ENCODE assay signal across 23 cellular contexts in the genomic region with DNA sequence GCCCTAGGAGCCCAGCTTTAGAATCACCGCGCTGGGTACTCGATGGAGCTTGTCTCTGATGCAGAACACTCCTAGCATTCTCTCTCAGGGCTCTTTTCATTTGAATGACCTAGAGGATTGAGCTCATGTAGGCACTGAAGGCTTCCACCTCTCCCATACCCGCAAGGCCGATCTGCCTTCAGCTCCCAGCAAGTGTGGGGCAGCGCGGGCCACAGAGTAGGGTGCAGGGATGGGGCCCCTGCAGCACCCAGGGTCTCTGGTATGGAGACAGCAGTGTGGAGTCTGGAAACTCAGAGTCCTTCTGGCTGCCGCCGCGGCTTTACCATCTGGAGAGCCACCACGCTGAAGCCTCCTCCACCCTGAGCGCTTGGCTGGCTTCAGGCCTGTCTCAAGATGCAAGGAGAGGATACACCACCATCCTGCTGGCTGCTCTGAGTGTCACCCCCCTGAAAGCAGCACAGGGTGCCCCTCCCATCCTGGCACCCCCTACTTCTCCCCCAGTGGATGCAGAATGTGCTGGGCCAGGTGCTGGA. TPM values are rescaled to one million over a fixed set of nuclear protein-coding genes. Genes with fewer than 3 reads are reported as not detected.
"Had no signal": no experiment of that assay in that cellular context is flagged by ENCODE, and none has a peak within 500 bp of the region (broad histone marks: within the 10 kb centered on the region; RNA-seq: fewer than 3 reads in every experiment).

No MANE protein-coding gene starts in this region.

- H3K4me1 Mint-ChIP-seq: IgD-negative memory B cell had no signal

- H3K27ac ChIP-seq: KMS-11 had no signal

- H3K4me3 ChIP-seq: K562 had no signal

- H3K9me3 Mint-ChIP-seq: IgD-negative memory B cell had no signal

- H3K36me3 Mint-ChIP-seq: IgD-negative memory B cell had no signal

- H3K27ac Mint-ChIP-seq: IgD-negative memory B cell had no signal

- DNase-seq: Kasumi-1, MM.1S, NCI-H1092 treated with DMSO at 0.1 percent for 48 hours, NCI-H1436, NCI-H187, NCI-H2029, NCI-H2081 treated with DMSO at 0.1 percent for 48 hours, NCI-H2171, NCI-H226, NCI-H446, NCI-H510A, NCI-H524 treated with DMSO at 0.1 percent for 48 hours, NCI-H69, NCI-H774, RPMI8226, SHP77, SK-N-SH had no signal

- ATAC-seq: HepG2, K562 had no signal

RNA-seq across cellular contexts. Expression of gene STKLD1, which starts 12.9 kb away (rescaled TPM):
- total RNA-seq: HT1080, M059J had no signal
